10 cellular contexts compared by ENCODE assay signal in genomic region chr20:48733296-48733790, GRCh38.
DNase-seq lines count a peak whose midpoint lies in the region; ATAC-seq and TF ChIP-seq lines count a peak whose summit lies in the region.
"Had no signal": no experiment of that assay in that cellular context is flagged by ENCODE, and none has a peak within 500 bp of the region (broad histone marks: within the 10 kb centered on the region; RNA-seq: fewer than 3 reads in every experiment).

No MANE protein-coding gene starts in this region.

- no peak overlapping the region for H2BK120ac ChIP-seq in mesenchymal stem cell (ENCODE audit: low read depth, low read length)

- H4K8ac ChIP-seq in mesenchymal stem cell (ENCODE audit: low read length): no peak overlapping the region

- ATAC-seq in activated CD8-positive, alpha-beta T cell treated with anti-CD3 and anti-CD28 coated beads for 36 hours: peak; percentile 46

- H3K18ac ChIP-seq in mesenchymal stem cell (ENCODE audit: low read depth in 1 of 2, low read length in 2 of 2): no peak overlapping the region

- H3K4me3 Mint-ChIP-seq in activated CD8-positive, alpha-beta T cell treated with anti-CD3 and anti-CD28 coated beads for 36 hours: no peak overlapping the region

- H3K9me3 ChIP-seq in MG63 (no peaks in the 10 kb centered on the region), mesenchymal stem cell (ENCODE audit: control insufficient read depth, low read length) (no peaks in the 10 kb centered on the region)

- no peak overlapping the region for H4K91ac ChIP-seq in mesenchymal stem cell (ENCODE audit: low read length)

- peaks cover 8% of the 10 kb centered on the region for H3K79me1 ChIP-seq in mesenchymal stem cell (replicated peaks; ENCODE audit: low read length, poor library complexity, severe bottlenecking)

- peaks cover 10% of the 10 kb centered on the region for H3K4me1 ChIP-seq in mesenchymal stem cell (ENCODE audit: control insufficient read depth, insufficient read depth, low read depth, low read length)

- peaks cover 66% of the 10 kb centered on the region for H3K36me3 Mint-ChIP-seq in activated CD8-positive, alpha-beta T cell treated with anti-CD3 and anti-CD28 coated beads for 36 hours (ENCODE audit: low read depth)

- no peak overlapping the region for H3K27ac Mint-ChIP-seq in activated CD8-positive, alpha-beta T cell treated with anti-CD3 and anti-CD28 coated beads for 36 hours
- H3K27ac Mint-ChIP-seq: activated naive CD4-positive, alpha-beta T cell treated with anti-CD3 and anti-CD28 coated beads, Interleukin-2, amount 50 U/mL, for 72 hours had no signal

- H3K36me3 ChIP-seq in MG63: no peaks in the 10 kb centered on the region
- peaks cover 0 to 6% of the 10 kb centered on the region in 2 experiments for H3K36me3 ChIP-seq in mesenchymal stem cell (ENCODE audit: control insufficient read depth in 1 of 2, insufficient read depth in 2 of 2, low read depth in 1 of 2, low read length in 2 of 2)

- 63% methylated on average over 2 of the region's 3 CpGs for WGBS in mesenchymal stem cell

- peaks cover 65% of the 10 kb centered on the region for H3K4me1 Mint-ChIP-seq in activated CD8-positive, alpha-beta T cell treated with anti-CD3 and anti-CD28 coated beads for 36 hours (ENCODE audit: low read depth)

- intact Hi-C loops in activated CD8-positive, alpha-beta T cell treated with anti-CD3 and anti-CD28 coated beads for 36 hours (cut with micrococcal nuclease): no loop called here

- H2BK15ac ChIP-seq in mesenchymal stem cell (ENCODE audit: low read depth, poor library complexity, severe bottlenecking): no peak overlapping the region

- no peak overlapping the region for H3K27ac ChIP-seq in mesenchymal stem cell (ENCODE audit: low read length, poor library complexity, severe bottlenecking)

- no peaks in the 10 kb centered on the region for H3K27me3 ChIP-seq in MG63
- H3K27me3 ChIP-seq in mesenchymal stem cell (ENCODE audit: control insufficient read depth in 1 of 2, insufficient read depth in 1 of 2, low read length in 2 of 2): peaks cover 0 to 30% of the 10 kb centered on the region in 2 experiments

- no peak overlapping the region for H2AFZ ChIP-seq in mesenchymal stem cell (ENCODE audit: low read depth, low read length)

- no peaks in the 10 kb centered on the region for H3K27me3 Mint-ChIP-seq in activated CD8-positive, alpha-beta T cell treated with anti-CD3 and anti-CD28 coated beads for 36 hours

- H3K4ac ChIP-seq in mesenchymal stem cell (ENCODE audit: low read depth in 1 of 2, low read length in 2 of 2): no peak overlapping the region

- H3K23ac ChIP-seq in mesenchymal stem cell (ENCODE audit: low read length in 2 of 2): no peak overlapping the region

- TF ChIP-seq CTCF in activated CD8-positive, alpha-beta T cell treated with anti-CD3 and anti-CD28 coated beads for 36 hours (IDR thresholded peaks at IDR 0.05): no peak

- no peaks in the 10 kb centered on the region for H3K9me3 Mint-ChIP-seq in activated CD8-positive, alpha-beta T cell treated with anti-CD3 and anti-CD28 coated beads for 36 hours
- H3K9me3 Mint-ChIP-seq: activated naive CD4-positive, alpha-beta T cell treated with anti-CD3 and anti-CD28 coated beads, Interleukin-2, amount 50 U/mL, for 72 hours had no signal

- H2BK5ac ChIP-seq in mesenchymal stem cell (ENCODE audit: low read depth, low read length, poor library complexity, severe bottlenecking): no peak overlapping the region

- no peak overlapping the region for H3K14ac ChIP-seq in mesenchymal stem cell (ENCODE audit: low read length in 2 of 2)

- H3K4me2 ChIP-seq in mesenchymal stem cell (ENCODE audit: low read length, poor library complexity, severe bottlenecking): no peak overlapping the region

- no peak overlapping the region for H3K4me3 ChIP-seq in MG63
- no peak overlapping the region for H3K4me3 ChIP-seq in mesenchymal stem cell (ENCODE audit: insufficient read depth in 1 of 2, low read depth in 1 of 2, low read length in 2 of 2)

- DNase-seq in EL (peak; percentile 61), MG63 (peak; percentile 36), mesenchymal stem cell (peak; percentile 9), NOMO-1 treated with dmso at 0.1 percent for 144 hours (lab: John Stamatoyannopoulos, UW; ENCODE audit: unreplicated experiment) (no peak), NCI-H2081 (lab: John Stamatoyannopoulos, UW) (no peak), dermis blood vessel endothelial cell (no peak)
- no peak for DNase-seq in activated CD8-positive, alpha-beta T cell treated with anti-CD3 and anti-CD28 coated beads for 36 hours
- no peak for DNase-seq in NK-92 treated with Interleukin-12 subunit alpha and Interleukin-12 subunit beta, amount 100 ng/mL, for 24 hours (lab: John Stamatoyannopoulos, UW)
- DNase-seq: activated CD4-positive, alpha-beta T cell treated with anti-CD3 and anti-CD28 coated beads, Interleukin-2, amount 50 U/mL, for 1 hour had no signal

- no peak overlapping the region for H2AK5ac ChIP-seq in mesenchymal stem cell (ENCODE audit: low read length, severe bottlenecking)

- POLR2A ChIA-PET in activated CD8-positive, alpha-beta T cell treated with anti-CD3 and anti-CD28 coated beads for 36 hours (lab: Charles Lee): interaction anchor here (9.3 kb wide), 1 partner anchor 14 kb away, joined by 81 read pairs; no protein-coding TSS in a partner anchor

- CTCF ChIA-PET in activated CD8-positive, alpha-beta T cell treated with anti-CD3 and anti-CD28 coated beads for 36 hours (lab: Charles Lee): interaction anchor here (2.5 kb wide), 1 partner anchor 16 kb away, joined by 7 read pairs; no protein-coding TSS in a partner anchor

- H3K9ac ChIP-seq in mesenchymal stem cell (ENCODE audit: low read length): no peak overlapping the region

- no peak overlapping the region for H2BK12ac ChIP-seq in mesenchymal stem cell (ENCODE audit: low read length in 2 of 2)

Comparison
In these comparisons a context has a peak if more than half of its experiments do, and no peak if none do; other contexts are left out.
1. DNase-seq: peak in EL (single experiment), MG63 (single experiment) and mesenchymal stem cell (single experiment); none in activated CD8-positive, alpha-beta T cell treated with anti-CD3 and anti-CD28 coated beads for 36 hours (single experiment), NOMO-1 treated with dmso at 0.1 percent for 144 hours (single experiment), NCI-H2081 (0 of 2), NK-92 treated with Interleukin-12 subunit alpha and Interleukin-12 subunit beta, amount 100 ng/mL, for 24 hours (single experiment) and dermis blood vessel endothelial cell (single experiment).